8 cellular contexts compared by ENCODE assay signal in genomic region chr2:241309684-241310117, GRCh38. TPM values are rescaled to one million over a fixed set of nuclear protein-coding genes. Genes with fewer than 3 reads are reported as not detected.
DNase-seq lines count a peak whose midpoint lies in the region; ATAC-seq and TF ChIP-seq lines count a peak whose summit lies in the region.

No MANE protein-coding gene starts in this region.

- H3K27ac ChIP-seq in KOPT-K1 (ENCODE audit: low read depth, low read length, poor library complexity, severe bottlenecking) (peak overlapping the region; percentile 30), fibroblast of lung (ENCODE audit: insufficient read depth, low read length) (no peak overlapping the region), caudate nucleus (ENCODE audit: low read depth, low read length) (no peak overlapping the region)

- no peak overlapping the region for H3K9ac ChIP-seq in fibroblast of lung (ENCODE audit: insufficient read depth, low read length)

- no peak overlapping the region for H3K4me3 ChIP-seq in fibroblast of lung (replicated peaks in 1 of 4; ENCODE audit: control extremely low read depth in 1 of 4, insufficient read depth in 1 of 4, low read depth in 3 of 4, low read length in 4 of 4)

- DNase-seq in activated CD4-positive, alpha-beta T cell treated with anti-CD3 and anti-CD28 coated beads, Interleukin-2, amount 50 U/mL, for 48 hours: peak; percentile 65 to 75
- DNase-seq in fibroblast of lung (ENCODE audit: low read depth in 2 of 2): peak; percentile 26 to 78
- peak; percentile 40 to 56 (median 48) for DNase-seq in stimulated activated CD4-positive, alpha-beta T cell treated with anti-CD3 and anti-CD28 coated beads, TNF-alpha, amount 100 ng/mL, for 1 hour (ENCODE audit: low read depth in 3 of 3, low spot score in 1 of 3)
- DNase-seq in caudate nucleus (lab: John Stamatoyannopoulos, UW): no peak
- DNase-seq in D341Med (ENCODE audit: low spot score): no peak
- DNase-seq in cardiac septum (ENCODE audit: low spot score): no peak

- no peak overlapping the region for H3K4me2 ChIP-seq in fibroblast of lung (ENCODE audit: extremely low read depth, insufficient read depth, low read length)

- H3K9me3 ChIP-seq in KOPT-K1 (ENCODE audit: insufficient read depth, low read length, poor library complexity, severe bottlenecking) (no peaks in the 10 kb centered on the region), fibroblast of lung (ENCODE audit: control insufficient read depth, insufficient read depth, low read depth, low read length) (no peaks in the 10 kb centered on the region)

- TF ChIP-seq CTCF in fibroblast of lung (conservative IDR thresholded peaks at IDR 0.05 in 1 of 2, IDR thresholded peaks at IDR 0.05 in 1 of 2; ENCODE audit: low read depth in 1 of 2, low read length in 2 of 2): no peak

- H3K79me2 ChIP-seq in fibroblast of lung (ENCODE audit: control insufficient read depth, insufficient read depth, low read length): peaks cover 98% of the 10 kb centered on the region

- peaks cover 3% of the 10 kb centered on the region for H3K4me1 ChIP-seq in fibroblast of lung (ENCODE audit: control insufficient read depth, extremely low read depth, insufficient read depth, low read length)

- no peak overlapping the region for H2AFZ ChIP-seq in fibroblast of lung (ENCODE audit: low read length)

- H4K20me1 ChIP-seq in fibroblast of lung (ENCODE audit: control insufficient read depth, extremely low read depth, insufficient read depth, low read length): no peaks in the 10 kb centered on the region

- peaks cover 20% of the 10 kb centered on the region; the same call in 1 of the 2 replicates for H3K36me3 ChIP-seq in KOPT-K1 (ENCODE audit: insufficient read depth, low read length)
- no peaks in the 10 kb centered on the region for H3K36me3 ChIP-seq in fibroblast of lung (ENCODE audit: control insufficient read depth, insufficient read depth, low read length)

- no peaks in the 10 kb centered on the region for H3K27me3 ChIP-seq in fibroblast of lung (ENCODE audit: control insufficient read depth, insufficient read depth, low read length)

- ATAC-seq in GM19452 (IDR thresholded peaks at IDR 0.05; ENCODE audit: unreplicated experiment): peak; percentile 52

- intact Hi-C loops in cardiac septum (cut with DNase I): no loop called here

RNA-seq across cellular contexts. Expression of gene HDLBP, which starts 5.8 kb away (rescaled TPM):
- total RNA-seq in fibroblast of lung: 1,289 and 1,354 TPM in 2 replicates
- polyA plus RNA-seq in fibroblast of lung: 626 and 639 TPM in 2 replicates
- polyA plus RNA-seq in fibroblast of lung (2012): 514 and 635 TPM in 2 replicates
- 1,624 and 1,651 TPM in 2 replicates for polyA minus RNA-seq in fibroblast of lung (ENCODE audit: low replicate concordance)
- 356 TPM for total RNA-seq in cardiac septum

RNA-seq across cellular contexts. Expression of gene SEPTIN2, which starts 6.0 kb away (rescaled TPM):
- total RNA-seq in fibroblast of lung: 326 and 403 TPM in 2 replicates
- 795 and 927 TPM in 2 replicates for polyA plus RNA-seq in fibroblast of lung
- polyA plus RNA-seq in fibroblast of lung (2012): 386 and 449 TPM in 2 replicates
- 349 and 400 TPM in 2 replicates for polyA minus RNA-seq in fibroblast of lung (ENCODE audit: low replicate concordance)
- 219 TPM for total RNA-seq in cardiac septum

RNA-seq across cellular contexts. Expression of gene FARP2, which starts 46.4 kb away (rescaled TPM):
- total RNA-seq in fibroblast of lung (28.2 and 29.3 TPM in 2 replicates), cardiac septum (24.4 TPM)
- 31.7 and 41.0 TPM in 2 replicates for polyA plus RNA-seq in fibroblast of lung
- polyA plus RNA-seq in fibroblast of lung (2012): 21.9 and 33.9 TPM in 2 replicates
- polyA minus RNA-seq in fibroblast of lung (ENCODE audit: low replicate concordance): 58.0 and 66.6 TPM in 2 replicates

Comparison
In these comparisons a context has a peak if more than half of its experiments do, and no peak if none do; other contexts are left out.
1. DNase-seq: peak in activated CD4-positive, alpha-beta T cell treated with anti-CD3 and anti-CD28 coated beads, Interleukin-2, amount 50 U/mL, for 48 hours (2 of 2), fibroblast of lung (2 of 2) and stimulated activated CD4-positive, alpha-beta T cell treated with anti-CD3 and anti-CD28 coated beads, TNF-alpha, amount 100 ng/mL, for 1 hour (3 of 3); none in caudate nucleus (0 of 61), D341Med (single experiment) and cardiac septum (single experiment).